ENCODE assay signal across 1 cellular context in genomic region chr19:14155371-14155770, GRCh38.
TF ChIP-seq lines count a peak whose summit lies in the region.

No MANE protein-coding gene starts in this region.

TF ChIP-seq in H1, 55 proteins besides CTCF, POLR2A, EP300 and RAD21:
- TF ChIP-seq SIX5 (IDR thresholded peaks at IDR 0.05; ENCODE audit: low read depth, low read length) (no peak), SRF (IDR thresholded peaks at IDR 0.05; ENCODE audit: low read depth, low read length) (no peak), HDAC2 (IDR thresholded peaks at IDR 0.05; ENCODE audit: borderline replicate concordance in 1 of 2, low read depth in 2 of 2, low read length in 2 of 2) (no peak), KDM1A (IDR thresholded peaks at IDR 0.05; ENCODE audit: borderline replicate concordance, low read length) (no peak), KDM4A (IDR thresholded peaks at IDR 0.05; ENCODE audit: low read depth, low read length, severe bottlenecking) (no peak), USF2 (IDR thresholded peaks at IDR 0.05; ENCODE audit: low read length) (no peak), CTBP2 (IDR thresholded peaks at IDR 0.05; ENCODE audit: borderline replicate concordance, insufficient read depth, insufficient read length, low read length) (no peak)
